Comparison of ENCODE assay signal across 24 cellular contexts in the genomic region with DNA sequence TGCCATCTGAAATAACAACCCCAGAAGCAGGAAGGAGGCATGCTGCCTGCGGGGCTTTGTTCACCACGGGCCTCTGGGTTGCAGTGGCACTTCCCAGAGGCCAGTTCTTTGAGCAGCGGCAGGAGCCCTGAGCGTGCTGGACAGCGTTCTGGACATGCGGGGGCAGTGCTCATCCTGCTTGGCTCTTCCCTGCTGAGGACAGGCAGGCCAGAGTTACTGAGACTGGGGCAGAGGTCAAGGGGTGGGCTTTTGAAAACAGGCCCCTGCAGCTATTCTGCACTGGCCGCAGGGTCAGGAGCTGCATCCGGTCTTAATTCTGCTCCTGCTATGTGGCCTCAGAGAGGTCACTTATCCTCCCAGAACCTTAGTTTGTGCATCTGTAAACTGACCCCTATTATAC.
DNase-seq lines count a peak whose midpoint lies in the region; ATAC-seq and TF ChIP-seq lines count a peak whose summit lies in the region.
"Had no signal": no experiment of that assay in that cellular context is flagged by ENCODE, and none has a peak within 500 bp of the region (broad histone marks: within the 10 kb centered on the region; RNA-seq: fewer than 3 reads in every experiment).

No MANE protein-coding gene starts in this region.

- H3K36me3 ChIP-seq in HCT116 (ENCODE audit: control insufficient read depth in 1 of 2, insufficient read depth in 2 of 2, low read length in 2 of 2) (no peaks in the 10 kb centered on the region), Loucy (ENCODE audit: insufficient read depth, low read length) (no peaks in the 10 kb centered on the region), neuronal stem cell (replicated peaks in 1 of 2; ENCODE audit: control insufficient read depth in 2 of 2, insufficient read depth in 2 of 2, low read length in 2 of 2) (no peaks in the 10 kb centered on the region), esophagus squamous epithelium (no peaks in the 10 kb centered on the region)
- H3K36me3 ChIP-seq in CD8-positive, alpha-beta T cell (ENCODE audit: insufficient read depth, low read length): no peaks in the 10 kb centered on the region
- H3K36me3 ChIP-seq: adrenal gland, breast epithelium, HAP-1 had no signal

- ATAC-seq in HCT116: no peak
- no peak for ATAC-seq in CD8-positive, alpha-beta T cell
- ATAC-seq: stimulated activated naive B cell treated with anti-CD40 and anti-IgM and Interleukin-4, amounts not matched to agents 10 μg/mL and 1 μg/mL and 100 μg/mL, for 72 hours had no signal

- H4K20me1 ChIP-seq in HCT116 (ENCODE audit: insufficient read depth) (no peaks in the 10 kb centered on the region), Loucy (ENCODE audit: insufficient read depth, low read length, poor library complexity, severe bottlenecking) (no peaks in the 10 kb centered on the region)

- no peak overlapping the region for H2BK5ac ChIP-seq in neuronal stem cell (ENCODE audit: low read length)

- DNase-seq in HCT116 (ENCODE audit: low read depth, low spot score): no peak
- DNase-seq in endothelial cell (ENCODE audit: low spot score): peak; percentile 49
- peak; percentile 51 for DNase-seq in neuronal stem cell (ENCODE audit: low spot score)
- DNase-seq in activated effector memory CD4-positive, alpha-beta T cell treated with Interleukin-2 at 50 U/mL for 16 hours: no peak
- no peak for DNase-seq in esophagus squamous epithelium (lab: John Stamatoyannopoulos, UW)
- DNase-seq in CD8-positive, alpha-beta T cell: no peak
- DNase-seq: activated CD4-positive, CD25-positive, alpha-beta regulatory T cell; activated naive CD4-positive, alpha-beta T cell treated with Interleukin-2 at 50 U/mL for 16 hours; CD4-positive, alpha-beta T cell; mammary epithelial cell; NCI-H1105 treated with DMSO at 0.1 percent for 48 hours; NCI-H2029; NCI-H2227 treated with DMSO at 0.1 percent for 48 hours; NCI-H748 treated with DMSO at 0.1 percent for 48 hours; stimulated activated CD4-positive, alpha-beta T cell treated with anti-CD3 and anti-CD28 coated beads, Interleukin-12 subunit alpha, Interleukin-12 subunit beta, amount 100 ng/mL, for 4 hours; stimulated activated CD4-positive, alpha-beta T cell treated with anti-CD3 and anti-CD28 coated beads, Interleukin-4, amount 100 ng/mL, for 24 hours; stimulated activated naive B cell treated with anti-CD40 and anti-IgM and Interleukin-4, amounts not matched to agents 10 μg/mL and 1 μg/mL and 100 μg/mL, for 72 hours had no signal

- RAD21 ChIA-PET in HCT116 (lab: Charles Lee; ENCODE audit: low non-redundant PET in 1 of 2, low total read pairs in 2 of 2, uncharacterized antibody in 2 of 2, unreplicated experiment in 2 of 2): no interaction called here

- H3K9me3 ChIP-seq in HCT116 (ENCODE audit: control insufficient read depth in 1 of 2, insufficient read depth in 1 of 2, low read depth in 1 of 2, low read length in 2 of 2): no peaks in the 10 kb centered on the region
- no peaks in the 10 kb centered on the region for H3K9me3 ChIP-seq in Loucy (ENCODE audit: insufficient read depth, low read depth, low read length)
- H3K9me3 ChIP-seq in neuronal stem cell (replicated peaks in 1 of 2; ENCODE audit: control insufficient read depth in 2 of 2, insufficient read depth in 1 of 2, low read depth in 1 of 2, low read length in 2 of 2): no peaks in the 10 kb centered on the region
- no peaks in the 10 kb centered on the region for H3K9me3 ChIP-seq in esophagus squamous epithelium
- H3K9me3 ChIP-seq in CD8-positive, alpha-beta T cell (ENCODE audit: low read length): no peaks in the 10 kb centered on the region
- H3K9me3 ChIP-seq: adrenal gland, breast epithelium, HAP-1 had no signal

- intact Hi-C loops in HCT116 (cut with micrococcal nuclease): no loop called here
- intact Hi-C loops in esophagus squamous epithelium (cut with DNase I): no loop called here
- intact Hi-C loops in CD8-positive, alpha-beta T cell (cut with DNase I, micrococcal nuclease): no loop called here

- TF ChIP-seq CTCF in HCT116 (IDR thresholded peaks at IDR 0.05 in 2 of 3, conservative IDR thresholded peaks at IDR 0.05 in 1 of 3; ENCODE audit: borderline replicate concordance in 1 of 3, insufficient read depth in 1 of 3, low read depth in 2 of 3, low read length in 2 of 3): no peak
- no peak for TF ChIP-seq CTCF in Loucy (conservative IDR thresholded peaks at IDR 0.05; ENCODE audit: low read length)
- no peak for TF ChIP-seq CTCF in endothelial cell (IDR thresholded peaks at IDR 0.05; ENCODE audit: unreplicated experiment)
- TF ChIP-seq CTCF in esophagus squamous epithelium (IDR thresholded peaks at IDR 0.05): no peak
- TF ChIP-seq CTCF in CD8-positive, alpha-beta T cell (IDR thresholded peaks at IDR 0.05): no peak

- H2BK15ac ChIP-seq in neuronal stem cell (ENCODE audit: low read length): no peak overlapping the region

- H2BK12ac ChIP-seq in neuronal stem cell (ENCODE audit: low read length): no peak overlapping the region

- no peak overlapping the region for H3K27ac Mint-ChIP-seq in endothelial cell (ENCODE audit: unreplicated experiment)
- H3K27ac Mint-ChIP-seq in CD8-positive, alpha-beta T cell: no peak overlapping the region
- H3K27ac Mint-ChIP-seq: CD4-positive, alpha-beta T cell; dendritic cell treated with granulocyte-macrophage colony-stimulating factor and Interleukin-4, amounts not matched to agents 40 ng/mL and 50 ng/mL, for 4 days; IgD-negative memory B cell; stimulated activated naive B cell treated with anti-CD40 and anti-IgM and Interleukin-4, amounts not matched to agents 10 μg/mL and 1 μg/mL and 100 μg/mL, for 72 hours had no signal

- no peaks in the 10 kb centered on the region for H3K79me2 ChIP-seq in HCT116 (ENCODE audit: insufficient read depth, low read length)
- no peaks in the 10 kb centered on the region for H3K79me2 ChIP-seq in Loucy (ENCODE audit: insufficient read depth, low read length)

- no peak overlapping the region for H3K4me2 ChIP-seq in HCT116 (ENCODE audit: low read length)
- H3K4me2 ChIP-seq in Loucy (ENCODE audit: low read depth, low read length, poor library complexity, severe bottlenecking): peak overlapping the region; percentile 38
- H3K4me2 ChIP-seq in neuronal stem cell (ENCODE audit: insufficient read depth, low read length, poor library complexity, severe bottlenecking): no peak overlapping the region

- POLR2A ChIA-PET in HCT116 (lab: Charles Lee): no interaction called here
- POLR2A ChIA-PET in CD8-positive, alpha-beta T cell (lab: Charles Lee): no interaction called here

- H3K4me1 Mint-ChIP-seq in endothelial cell (ENCODE audit: unreplicated experiment): peaks cover 8% of the 10 kb centered on the region
- no peaks in the 10 kb centered on the region for H3K4me1 Mint-ChIP-seq in CD8-positive, alpha-beta T cell (ENCODE audit: low read depth)
- H3K4me1 Mint-ChIP-seq: IgD-negative memory B cell had no signal

- no peak overlapping the region for H3K4me3 Mint-ChIP-seq in endothelial cell (ENCODE audit: unreplicated experiment)
- no peak overlapping the region for H3K4me3 Mint-ChIP-seq in CD8-positive, alpha-beta T cell
- H3K4me3 Mint-ChIP-seq: CD4-positive, alpha-beta T cell; dendritic cell treated with granulocyte-macrophage colony-stimulating factor and Interleukin-4, amounts not matched to agents 40 ng/mL and 50 ng/mL, for 4 days; IgD-negative memory B cell; stimulated activated naive B cell treated with anti-CD40 and anti-IgM and Interleukin-4, amounts not matched to agents 10 μg/mL and 1 μg/mL and 100 μg/mL, for 72 hours had no signal

- no peak overlapping the region for H3K14ac ChIP-seq in neuronal stem cell (ENCODE audit: low read length)

- no peak for TF ChIP-seq POLR2A in HCT116 (IDR thresholded peaks at IDR 0.05; ENCODE audit: borderline replicate concordance, extremely low read depth, insufficient read depth, insufficient read length)
- TF ChIP-seq POLR2A in esophagus squamous epithelium (IDR thresholded peaks at IDR 0.05): no peak

- peaks cover 6% of the 10 kb centered on the region; the same call in 1 of the 2 replicates for H3K27me3 ChIP-seq in HCT116 (ENCODE audit: insufficient read depth, low read length)
- H3K27me3 ChIP-seq in Loucy (ENCODE audit: insufficient read depth, low read length, poor library complexity, severe bottlenecking): no peaks in the 10 kb centered on the region
- no peaks in the 10 kb centered on the region for H3K27me3 ChIP-seq in neuronal stem cell (ENCODE audit: control insufficient read depth in 3 of 3, insufficient read depth in 3 of 3, low read depth in 1 of 3, low read length in 3 of 3)
- H3K27me3 ChIP-seq in esophagus squamous epithelium: peaks cover 0 to 5% (median 0%) of the 10 kb centered on the region in 4 donors
- no peaks in the 10 kb centered on the region for H3K27me3 ChIP-seq in CD8-positive, alpha-beta T cell (ENCODE audit: insufficient read depth, low read length)
- H3K27me3 ChIP-seq: adrenal gland, breast epithelium had no signal

- no peak overlapping the region for H2BK120ac ChIP-seq in neuronal stem cell (ENCODE audit: low read depth, low read length)

- H2AFZ ChIP-seq in HCT116 (ENCODE audit: low read depth, low read length, poor library complexity, severe bottlenecking) (no peak overlapping the region), Loucy (ENCODE audit: low read length) (peak overlapping the region; percentile 43; the same call in 1 of the 2 replicates), neuronal stem cell (ENCODE audit: low read length) (peak overlapping the region; percentile 82)

- peak overlapping the region; percentile 61 for H3K18ac ChIP-seq in neuronal stem cell (ENCODE audit: low read length)

- H2AK5ac ChIP-seq in neuronal stem cell (ENCODE audit: low read depth, low read length): no peak overlapping the region

- H3K27ac ChIP-seq in HCT116 (ENCODE audit: low read depth, low read length): no peak overlapping the region
- H3K27ac ChIP-seq in neuronal stem cell (replicated peaks; ENCODE audit: low read length): peak overlapping the region; percentile 70
- H3K27ac ChIP-seq in esophagus squamous epithelium: no peak overlapping the region
- no peak overlapping the region for H3K27ac ChIP-seq in CD8-positive, alpha-beta T cell (ENCODE audit: low read depth, low read length)
- H3K27ac ChIP-seq: adrenal gland, breast epithelium, RWPE1 had no signal

- H4K91ac ChIP-seq in neuronal stem cell (ENCODE audit: low read depth, low read length, poor library complexity): no peak overlapping the region

- no peak for TF ChIP-seq RAD21 in HCT116 (IDR thresholded peaks at IDR 0.05; ENCODE audit: low read depth)

- no CpG with 5 or more reads among the region's 8 CpGs for WGBS in neuronal stem cell (ENCODE audit: extremely low coverage in 2 of 2, insufficient read length in 2 of 2, insufficient replicate concordance in 1 of 2), 2 donors
- WGBS in esophagus squamous epithelium, 2 donors: 56 to 84% methylated on average over 5 of the region's 8 CpGs

- H3F3A ChIP-seq in Loucy (ENCODE audit: low read depth): no peaks in the 10 kb centered on the region

- no peak overlapping the region for H4K8ac ChIP-seq in neuronal stem cell (ENCODE audit: low read depth, low read length)

- BruUV-seq in HCT116 (replicated peaks; lab: Mats Ljungman, UMichigan): no TSS peak

- peaks cover 1% of the 10 kb centered on the region for H3K27me3 Mint-ChIP-seq in endothelial cell (ENCODE audit: unreplicated experiment)
- peaks cover 3% of the 10 kb centered on the region for H3K27me3 Mint-ChIP-seq in CD8-positive, alpha-beta T cell (ENCODE audit: low read depth)
- H3K27me3 Mint-ChIP-seq: dendritic cell treated with granulocyte-macrophage colony-stimulating factor and Interleukin-4, amounts not matched to agents 40 ng/mL and 50 ng/mL, for 4 days had no signal

- H3K4me3 ChIP-seq in HCT116 (replicated peaks in 1 of 2; ENCODE audit: low read depth in 1 of 2, low read length in 2 of 2) (no peak overlapping the region), Loucy (ENCODE audit: low read length, poor library complexity, severe bottlenecking) (no peak overlapping the region), neuronal stem cell (ENCODE audit: low read length in 2 of 2) (no peak overlapping the region), esophagus squamous epithelium (no peak overlapping the region)
- H3K4me3 ChIP-seq in CD8-positive, alpha-beta T cell (ENCODE audit: low read depth, low read length): no peak overlapping the region
- H3K4me3 ChIP-seq: adrenal gland, breast epithelium, HAP-1 had no signal

- H3K9ac ChIP-seq in HCT116 (ENCODE audit: low read length): no peak overlapping the region
- peak overlapping the region; percentile 35 for H3K9ac ChIP-seq in Loucy (ENCODE audit: low read depth, low read length, poor library complexity, severe bottlenecking)
- no peak overlapping the region for H3K9ac ChIP-seq in neuronal stem cell (ENCODE audit: low read depth, low read length, poor library complexity)

- CTCF ChIA-PET in HCT116 (lab: Charles Lee): no interaction called here
- CTCF ChIA-PET in CD8-positive, alpha-beta T cell (lab: Charles Lee): no interaction called here

- H3K9me2 ChIP-seq in HCT116 (ENCODE audit: insufficient read depth) (no peaks in the 10 kb centered on the region), Loucy (replicated peaks; ENCODE audit: low read depth, low read length) (no peaks in the 10 kb centered on the region)

- H3K4me1 ChIP-seq in HCT116 (ENCODE audit: control insufficient read depth in 1 of 2, insufficient read depth in 2 of 2, low read length in 2 of 2) (no peaks in the 10 kb centered on the region), Loucy (ENCODE audit: insufficient read depth, low read length, poor library complexity, severe bottlenecking) (peaks cover 29% of the 10 kb centered on the region), neuronal stem cell (ENCODE audit: control insufficient read depth in 2 of 2, insufficient read depth in 1 of 2, low read depth in 1 of 2, low read length in 2 of 2) (peaks cover 16 to 18% of the 10 kb centered on the region in 2 donors), esophagus squamous epithelium (no peaks in the 10 kb centered on the region)
- no peaks in the 10 kb centered on the region for H3K4me1 ChIP-seq in CD8-positive, alpha-beta T cell (ENCODE audit: insufficient read depth, low read length)
- H3K4me1 ChIP-seq: breast epithelium, HAP-1 had no signal

- no peak overlapping the region for H3K4ac ChIP-seq in neuronal stem cell (ENCODE audit: low read length)

- H3K23ac ChIP-seq in neuronal stem cell (ENCODE audit: low read depth, low read length, poor library complexity): no peak overlapping the region

- no peaks in the 10 kb centered on the region for H3K36me3 Mint-ChIP-seq in endothelial cell (ENCODE audit: low read depth, unreplicated experiment)
- H3K36me3 Mint-ChIP-seq in CD8-positive, alpha-beta T cell: no peaks in the 10 kb centered on the region
- H3K36me3 Mint-ChIP-seq: stimulated activated naive B cell treated with anti-CD40 and anti-IgM and Interleukin-4, amounts not matched to agents 10 μg/mL and 1 μg/mL and 100 μg/mL, for 72 hours had no signal

- H3K9me3 Mint-ChIP-seq in endothelial cell (ENCODE audit: unreplicated experiment): no peaks in the 10 kb centered on the region
- H3K9me3 Mint-ChIP-seq in CD8-positive, alpha-beta T cell: no peaks in the 10 kb centered on the region
- H3K9me3 Mint-ChIP-seq: CD4-positive, alpha-beta T cell; dendritic cell treated with granulocyte-macrophage colony-stimulating factor and Interleukin-4, amounts not matched to agents 40 ng/mL and 50 ng/mL, for 4 days had no signal

- no peaks in the 10 kb centered on the region for H3K79me1 ChIP-seq in neuronal stem cell (ENCODE audit: low read depth, low read length)

Comparison
In these comparisons a context has a peak if more than half of its experiments do, and no peak if none do; other contexts are left out.
1. DNase-seq: peak in endothelial cell (single experiment) and neuronal stem cell (single experiment); none in HCT116 (single experiment), activated effector memory CD4-positive, alpha-beta T cell treated with Interleukin-2 at 50 U/mL for 16 hours (single experiment), esophagus squamous epithelium (single experiment) and CD8-positive, alpha-beta T cell (0 of 7).